ENCODE assay signal across 10 cellular contexts in the genomic region with DNA sequence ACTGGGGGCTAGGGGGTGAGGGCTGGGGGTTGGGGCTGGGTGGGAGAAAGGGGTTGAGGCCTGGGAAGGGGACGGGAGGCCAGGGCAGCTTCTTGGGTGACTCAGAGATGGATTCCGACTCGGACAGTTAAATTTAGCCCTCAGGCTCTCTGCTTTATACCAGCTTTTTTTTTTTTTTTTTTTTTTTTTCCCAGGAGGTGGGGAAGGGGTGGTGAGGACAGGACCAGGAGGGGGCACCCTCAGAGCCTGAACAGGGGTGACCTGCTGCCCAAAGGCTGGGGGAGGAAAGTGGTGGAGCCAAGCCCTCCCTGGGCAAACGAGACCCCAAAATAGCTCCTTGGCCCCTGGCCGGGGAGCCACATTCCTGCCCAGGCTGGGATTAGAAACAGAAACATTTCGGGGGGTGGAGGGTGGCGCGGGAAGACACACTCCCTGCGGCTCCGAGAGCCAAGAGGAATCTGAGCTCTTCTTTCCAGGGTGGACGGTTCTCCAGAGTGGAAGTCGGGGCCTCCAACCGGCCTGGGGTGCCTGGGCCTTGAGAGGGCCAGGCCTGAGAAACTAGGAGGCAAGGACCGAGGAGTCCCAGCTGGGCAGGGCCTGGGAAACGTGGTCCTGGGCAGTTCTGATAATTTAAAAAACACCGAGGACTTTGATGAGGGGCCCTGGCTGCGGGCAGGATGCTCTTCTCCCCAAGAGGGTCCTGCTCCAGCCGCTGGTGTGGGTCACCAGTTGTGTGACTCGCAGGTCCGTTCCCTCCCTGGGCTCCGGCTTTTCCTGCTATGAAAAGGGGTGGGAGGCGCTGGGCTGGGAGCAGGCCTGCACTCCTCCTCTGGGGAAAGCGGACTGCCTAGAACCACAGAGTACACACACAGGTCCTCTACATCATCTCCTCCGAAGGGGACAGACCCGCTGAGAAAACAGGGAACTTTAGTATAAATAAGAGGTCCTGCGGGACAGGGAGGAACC. TPM values are rescaled to one million over a fixed set of nuclear protein-coding genes. Genes with fewer than 3 reads are reported as not detected.
A peak's percentile ranks its signal among the peaks of the same experiment; 100 is the strongest.
DNase-seq lines count a peak whose midpoint lies in the region; ATAC-seq, FAIRE-seq and TF ChIP-seq lines count a peak whose summit lies in the region.
"Had no signal": no experiment of that assay in that cellular context is flagged by ENCODE, and none has a peak within 500 bp of the region (broad histone marks: within the 10 kb centered on the region; RNA-seq: fewer than 3 reads in every experiment).

No MANE protein-coding gene starts in this region.

- H3K27me3 Mint-ChIP-seq in T-helper 2 cell treated with Interferon-gamma antibody and Interleukin-4, amounts not matched to agents 5 μg/mL and 100 μg/mL, for 36 hours (ENCODE audit: low read depth), result peaks cover 13% of the 10 kb centered on the region

- H3K36me3 ChIP-seq in NT2/D1 (ENCODE audit: insufficient read depth, insufficient read length, low read length) (peaks cover 48% of the 10 kb centered on the region), esophagus (ENCODE audit: control insufficient read depth in 2 of 2, insufficient read depth in 2 of 2, low read length in 1 of 2) (peaks cover 3 to 22% of the 10 kb centered on the region in 2 donors), muscle layer of duodenum (ENCODE audit: control insufficient read depth in 1 of 2, insufficient read depth in 2 of 2, low read length in 2 of 2) (peaks cover under 1 to 21% of the 10 kb centered on the region in 2 donors)

- peaks cover 17% of the 10 kb centered on the region for H3K4me1 Mint-ChIP-seq in T-helper 2 cell treated with Interferon-gamma antibody and Interleukin-4, amounts not matched to agents 5 μg/mL and 100 μg/mL, for 36 hours (ENCODE audit: low read depth)

- H3K27me3 ChIP-seq in NT2/D1 (ENCODE audit: insufficient read depth, insufficient read length), result no peaks in the 10 kb centered on the region
- H3K27me3 ChIP-seq in esophagus (ENCODE audit: control insufficient read depth in 1 of 2, insufficient read depth in 2 of 2, low read length in 2 of 2), result no peaks in the 10 kb centered on the region
- no peaks in the 10 kb centered on the region for H3K27me3 ChIP-seq in muscle layer of duodenum (ENCODE audit: low read depth, low read length)

- WGBS in A549 (ENCODE audit: missing lambda C conversion rate), result 48% methylated on average over 26 of the region's 26 CpGs
- WGBS in esophagus, 2 donors, result 40 to 64% methylated on average over 24 to 26 of the region's 26 CpGs

- peak in 1 of 2 experiments; percentile 5; a peak in 1 of 5 replicates for TF ChIP-seq RAD21 in A549 (conservative IDR thresholded peaks at IDR 0.05 in 1 of 2, IDR thresholded peaks at IDR 0.05 in 1 of 2)

- TF ChIP-seq CTCF in A549 (IDR thresholded peaks at IDR 0.05), result no peak

- FAIRE-seq in A549 (lab: Jason Lieb, UNC), result no peak
- FAIRE-seq: frontal cortex had no signal

- peaks cover 56% of the 10 kb centered on the region for H3K4me1 ChIP-seq in A549
- H3K4me1 ChIP-seq in NT2/D1 (ENCODE audit: insufficient read depth, insufficient read length), result peaks cover 23% of the 10 kb centered on the region
- H3K4me1 ChIP-seq in esophagus (ENCODE audit: control insufficient read depth in 2 of 2, insufficient read depth in 2 of 2, low read length in 1 of 2), result peaks cover 21 to 28% of the 10 kb centered on the region in 2 donors
- peaks cover 8 to 44% of the 10 kb centered on the region in 2 donors for H3K4me1 ChIP-seq in muscle layer of duodenum (ENCODE audit: control insufficient read depth in 1 of 2, insufficient read depth in 2 of 2, low read length in 2 of 2)

- H3K9ac ChIP-seq in NT2/D1 (ENCODE audit: insufficient read length, low read depth), result peak overlapping the region; percentile 50

- H3K4me3 Mint-ChIP-seq in T-helper 2 cell treated with Interferon-gamma antibody and Interleukin-4, amounts not matched to agents 5 μg/mL and 100 μg/mL, for 36 hours, result no peak overlapping the region

- peak overlapping the region; percentile 90 to 96 for H3K27ac ChIP-seq in A549
- peak overlapping the region; percentile 87 to 90 for H3K27ac ChIP-seq in esophagus (ENCODE audit: low read depth in 2 of 2, low read length in 1 of 2)
- peak overlapping the region; percentile 83 for H3K27ac ChIP-seq in muscle layer of duodenum (ENCODE audit: low read length)

- H3K4me3 ChIP-seq in A549 (peak overlapping the region; percentile 3; the same call in 1 of the 3 replicates), NT2/D1 (ENCODE audit: insufficient read length, low read depth) (no peak overlapping the region), esophagus (ENCODE audit: low read depth in 1 of 2, low read length in 2 of 2) (no peak overlapping the region), muscle layer of duodenum (ENCODE audit: low read depth in 1 of 2, low read length in 2 of 2) (peak overlapping the region in 1 of 2 donors; percentile 81)

- no peak overlapping the region for H3K27ac Mint-ChIP-seq in T-helper 2 cell treated with Interferon-gamma antibody and Interleukin-4, amounts not matched to agents 5 μg/mL and 100 μg/mL, for 36 hours

- POLR2A ChIA-PET in A549 (lab: Yijun Ruan, JAX), result interaction anchor here (0.6 to 3.0 kb wide), 10 partner anchors 9 to 477 kb away, joined by 4 to 42 read pairs (median 4); partner anchors contain the start of genes CCDC61, DMWD, FBXO46 and SIX5

- no peak for TF ChIP-seq EP300 in A549 (IDR thresholded peaks at IDR 0.05)

- TF ChIP-seq POLR2A in A549 (IDR thresholded peaks at IDR 0.05; ENCODE audit: low read length), result no peak

- DNase-seq in A549 (ENCODE audit: low read depth in 1 of 2, low spot score in 1 of 2) (peak; percentile 58 to 84), NT2/D1 (ENCODE audit: low read depth, low spot score) (no peak), NCI-H1048 (lab: John Stamatoyannopoulos, UW) (no peak), GM19238 (ENCODE audit: insufficient read length, low spot score) (no peak)
- no peak for DNase-seq in T-helper 2 cell treated with Interferon-gamma antibody and Interleukin-4, amounts not matched to agents 5 μg/mL and 100 μg/mL, for 36 hours (ENCODE audit: low spot score)
- DNase-seq: activated CD4-positive, alpha-beta T cell treated with anti-CD3 and anti-CD28 coated beads for 4 hours had no signal

- peak overlapping the region; percentile 88 for H3K4me2 ChIP-seq in A549

- ATAC-seq in A549, result peak; percentile 22 to 31; a peak in 5 of 6 replicates
- ATAC-seq in GM21515 (IDR thresholded peaks at IDR 0.05; ENCODE audit: unreplicated experiment), result no peak

- peaks cover 6% of the 10 kb centered on the region for H3K36me3 Mint-ChIP-seq in T-helper 2 cell treated with Interferon-gamma antibody and Interleukin-4, amounts not matched to agents 5 μg/mL and 100 μg/mL, for 36 hours (ENCODE audit: low read depth)

- H3K9me3 ChIP-seq in A549 (no peaks in the 10 kb centered on the region), NT2/D1 (ENCODE audit: insufficient read depth, low read length) (no peaks in the 10 kb centered on the region), esophagus (ENCODE audit: control insufficient read depth in 2 of 2, insufficient read depth in 1 of 2, low read depth in 1 of 2, low read length in 1 of 2) (no peaks in the 10 kb centered on the region), muscle layer of duodenum (ENCODE audit: control insufficient read depth in 1 of 2, low read length in 2 of 2) (no peaks in the 10 kb centered on the region)

- H3K9me3 Mint-ChIP-seq in T-helper 2 cell treated with Interferon-gamma antibody and Interleukin-4, amounts not matched to agents 5 μg/mL and 100 μg/mL, for 36 hours, result no peaks in the 10 kb centered on the region

- CTCF ChIA-PET in A549 (lab: Yijun Ruan, JAX), result interaction anchor here (0.6 to 74.3 kb wide), 6 partner anchors 2 to 170 kb away, joined by 3 to 2204 read pairs (median 5); partner anchors contain the start of genes DMPK, DMWD, RSPH6A and SIX5

TF ChIP-seq in A549, 52 proteins besides CTCF, POLR2A, EP300 and RAD21 (continues in another document):
- TF ChIP-seq ZFP36 (IDR thresholded peaks at IDR 0.05; ENCODE audit: borderline replicate concordance, partially characterized antibody) (no peak), ESRRA (IDR thresholded peaks at IDR 0.05; ENCODE audit: borderline replicate concordance, low read length) (no peak)

RNA-seq across cellular contexts. Expression of gene DMPK, which starts 0.8 kb away (rescaled TPM):
- 12.5 and 21.6 TPM in 2 replicates for polyA plus RNA-seq in A549 (2011; rRNA removed)
- polyA plus RNA-seq in A549 (2012; cell fraction: cytosol; rRNA removed), result 43.1 and 57.9 TPM in 2 replicates
- 286 and 295 TPM in 2 replicates for polyA plus RNA-seq in A549 (2012; cell fraction: nucleus; rRNA removed)
- 46.3 to 57.5 TPM (median 56.6 TPM) in 3 replicates for polyA plus RNA-seq in A549 (2017; fragmentation: RNase III; extraction: RNeasy Plus Mini Kit Qiagen cat#74134 plus additional on column Dnase treatment)
- polyA minus RNA-seq in A549 (2011; rRNA and poly(A)+ RNA removed), result 8.8 and 9.1 TPM in 2 replicates
- 100 to 1,000 TPM in 1 of 2 donors, 10 to 100 TPM in 1; 26.0 to 133 TPM for polyA plus RNA-seq in esophagus

RNA-seq across cellular contexts. Expression of gene DMWD, which starts 9.5 kb away (rescaled TPM):
- polyA plus RNA-seq in A549 (2011; rRNA removed) (17.1 and 17.5 TPM in 2 replicates), A549 (2017; fragmentation: RNase III; extraction: RNeasy Plus Mini Kit Qiagen cat#74134 plus additional on column Dnase treatment) (29.9 to 31.3 TPM (median 29.9 TPM) in 3 replicates), esophagus (10 to 100 TPM; 12.4 to 34.6 TPM)
- 28.8 and 39.5 TPM in 2 replicates for polyA plus RNA-seq in A549 (2012; cell fraction: cytosol; rRNA removed)
- polyA plus RNA-seq in A549 (2012; cell fraction: nucleus; rRNA removed), result 74.3 and 105 TPM in 2 replicates
- 34.6 and 43.7 TPM in 2 replicates for polyA minus RNA-seq in A549 (2011; rRNA and poly(A)+ RNA removed)

RNA-seq across cellular contexts. Expression of gene SIX5, which starts 14.1 kb away (rescaled TPM):
- polyA plus RNA-seq in A549 (2011; rRNA removed) (8.9 and 10.0 TPM in 2 replicates), A549 (2017; fragmentation: RNase III; extraction: RNeasy Plus Mini Kit Qiagen cat#74134 plus additional on column Dnase treatment) (19.6 to 24.7 TPM (median 24.7 TPM) in 3 replicates), esophagus (1 to 10 TPM; 8.2 to 9.8 TPM)
- polyA plus RNA-seq in A549 (2012; cell fraction: cytosol; rRNA removed), result 19.5 and 28.5 TPM in 2 replicates
- 52.4 and 77.1 TPM in 2 replicates for polyA plus RNA-seq in A549 (2012; cell fraction: nucleus; rRNA removed)
- polyA minus RNA-seq in A549 (2011; rRNA and poly(A)+ RNA removed), result 7.9 and 11.3 TPM in 2 replicates

RNA-seq across cellular contexts. Expression of gene RSPH6A, which starts 32.0 kb away (rescaled TPM):
- polyA plus RNA-seq in A549 (2011; rRNA removed) (0.04 TPM in 1 of 2 replicates, not detected in the other), A549 (2017; fragmentation: RNase III; extraction: RNeasy Plus Mini Kit Qiagen cat#74134 plus additional on column Dnase treatment) (0.04 TPM in 1 of 3 replicates, not detected in the others), esophagus (under 1 TPM in 1 of 2 donors, not detected in 1; 0.16 TPM)
- polyA plus RNA-seq in A549 (2012; cell fraction: cytosol; rRNA removed), result 0.03 TPM in 1 of 2 replicates, not detected in the other
- 0.09 and 0.13 TPM in 2 replicates for polyA plus RNA-seq in A549 (2012; cell fraction: nucleus; rRNA removed)
- 0.24 TPM in 1 of 2 replicates, not detected in the other for polyA minus RNA-seq in A549 (2011; rRNA and poly(A)+ RNA removed)

RNA-seq across cellular contexts. Expression of gene MEIOSIN, which starts 49.9 kb away (rescaled TPM):
- polyA plus RNA-seq in A549 (2011; rRNA removed) (0.05 TPM in 1 of 2 replicates, not detected in the other), A549 (2017; fragmentation: RNase III; extraction: RNeasy Plus Mini Kit Qiagen cat#74134 plus additional on column Dnase treatment) (0.04 TPM in 1 of 3 replicates, not detected in the others), esophagus (not detected)
- polyA plus RNA-seq in A549 (2012; cell fraction: cytosol; rRNA removed), result 0.09 and 0.10 TPM in 2 replicates
- 0.06 and 0.16 TPM in 2 replicates for polyA plus RNA-seq in A549 (2012; cell fraction: nucleus; rRNA removed)
- polyA minus RNA-seq in A549 (2011; rRNA and poly(A)+ RNA removed), result not detected in 2 replicates

Comparison
In these comparisons a context has a peak if more than half of its experiments do, and no peak if none do; other contexts are left out.
1. DNase-seq: peak in A549 (2 of 2); none in NT2/D1 (single experiment), T-helper 2 cell treated with Interferon-gamma antibody and Interleukin-4, amounts not matched to agents 5 μg/mL and 100 μg/mL, for 36 hours (single experiment), NCI-H1048 (single experiment) and GM19238 (single experiment).
2. Peak in every context shown above with its lines, with median percentiles within 50 percentile points of each other: H3K27ac ChIP-seq.